Comparison of ENCODE assay signal across 1 cellular context in the genomic region with DNA sequence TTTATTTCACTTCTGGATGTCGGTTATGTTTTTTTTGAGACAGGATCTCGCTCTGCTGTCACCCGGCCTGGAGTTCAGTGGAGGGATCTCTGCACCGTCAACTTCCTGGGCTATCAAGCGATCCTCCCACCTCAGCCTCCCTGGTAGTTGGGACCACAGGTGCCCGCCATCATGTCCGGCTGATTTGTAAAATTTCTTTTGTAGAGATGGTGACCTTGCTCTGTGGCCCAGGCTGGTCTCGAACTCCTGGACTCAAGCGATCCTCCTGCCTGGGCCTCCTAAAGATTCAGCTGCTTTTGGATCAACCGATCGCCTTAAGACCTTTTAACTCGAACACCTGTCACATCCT.
TF ChIP-seq lines count a peak whose summit lies in the region.

No MANE protein-coding gene starts in this region.

TF ChIP-seq in GM12878, 131 proteins besides CTCF, POLR2A, EP300 and RAD21 (continued from another document):
- 0 out of 2 replicates have a peak, but pooled peaks have one; percentile 32 for TF ChIP-seq SMARCA5 (IDR thresholded peaks at IDR 0.05)
- TF ChIP-seq, protein P1, sequence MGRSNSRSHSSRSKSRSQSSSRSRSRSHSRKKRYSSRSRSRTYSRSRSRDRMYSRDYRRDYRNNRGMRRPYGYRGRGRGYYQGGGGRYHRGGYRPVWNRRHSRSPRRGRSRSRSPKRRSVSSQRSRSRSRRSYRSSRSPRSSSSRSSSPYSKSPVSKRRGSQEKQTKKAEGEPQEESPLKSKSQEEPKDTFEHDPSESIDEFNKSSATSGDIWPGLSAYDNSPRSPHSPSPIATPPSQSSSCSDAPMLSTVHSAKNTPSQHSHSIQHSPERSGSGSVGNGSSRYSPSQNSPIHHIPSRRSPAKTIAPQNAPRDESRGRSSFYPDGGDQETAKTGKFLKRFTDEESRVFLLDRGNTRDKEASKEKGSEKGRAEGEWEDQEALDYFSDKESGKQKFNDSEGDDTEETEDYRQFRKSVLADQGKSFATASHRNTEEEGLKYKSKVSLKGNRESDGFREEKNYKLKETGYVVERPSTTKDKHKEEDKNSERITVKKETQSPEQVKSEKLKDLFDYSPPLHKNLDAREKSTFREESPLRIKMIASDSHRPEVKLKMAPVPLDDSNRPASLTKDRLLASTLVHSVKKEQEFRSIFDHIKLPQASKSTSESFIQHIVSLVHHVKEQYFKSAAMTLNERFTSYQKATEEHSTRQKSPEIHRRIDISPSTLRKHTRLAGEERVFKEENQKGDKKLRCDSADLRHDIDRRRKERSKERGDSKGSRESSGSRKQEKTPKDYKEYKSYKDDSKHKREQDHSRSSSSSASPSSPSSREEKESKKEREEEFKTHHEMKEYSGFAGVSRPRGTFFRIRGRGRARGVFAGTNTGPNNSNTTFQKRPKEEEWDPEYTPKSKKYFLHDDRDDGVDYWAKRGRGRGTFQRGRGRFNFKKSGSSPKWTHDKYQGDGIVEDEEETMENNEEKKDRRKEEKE (IDR thresholded peaks at IDR 0.05): no peak
- peak; percentile 84; the same call in 1 of the 2 replicates for TF ChIP-seq ZNF217 (IDR thresholded peaks at IDR 0.05)
